In genomic region chr21:21816778-21817177, GRCh38 we compare ENCODE assay signal across 31 cellular contexts.
"Had no signal": no experiment of that assay in that cellular context is flagged by ENCODE, and none has a peak within 500 bp of the region (broad histone marks: within the 10 kb centered on the region; RNA-seq: fewer than 3 reads in every experiment).

No MANE protein-coding gene starts in this region.

- FAIRE-seq: astrocyte, TTC549 had no signal

- ATAC-seq: activated CD8-positive, alpha-beta T cell treated with anti-CD3 and anti-CD28 coated beads for 36 hours; activated naive CD4-positive, alpha-beta T cell treated with anti-CD3 and anti-CD28 coated beads, Interleukin-2, amount 50 U/mL, for 72 hours; activated T-cell treated with anti-CD3 and anti-CD28 coated beads, Interleukin-2, amount 50 U/mL, for 4 hours; activated T-cell treated with anti-CD3 and anti-CD28 coated beads, Interleukin-2, amount 50 U/mL, for 72 hours; activated T-helper 17 cell treated with anti-CD3 and anti-CD28 coated beads, Interleukin-2, amount 50 U/mL, for 72 hours; body of pancreas; T-helper 17 cell had no signal

- DNase-seq: activated B cell treated with CpG ODN at 0.5 μM for 24 hours; activated CD4-positive, alpha-beta memory T cell treated with anti-CD3 and anti-CD28 coated beads for 36 hours; activated CD4-positive, alpha-beta T cell treated with anti-CD3 and anti-CD28 coated beads for 4 hours; activated CD4-positive, alpha-beta T cell treated with anti-CD3 and anti-CD28 coated beads, Interleukin-2, amount 10 ng/mL, durations not matched to agents 24 days and 14 days; activated CD4-positive, alpha-beta T cell treated with anti-CD3 and anti-CD28 coated beads, Interleukin-2, amount 50 U/mL, for 1 hour; activated CD4-positive, alpha-beta T cell treated with anti-CD3 and anti-CD28 coated beads, Interleukin-2, amount 50 U/mL, for 4 hours; activated CD4-positive, CD25-positive, alpha-beta regulatory T cell treated with anti-CD3 and anti-CD28 coated beads, Interleukin-2, amount 50 U/mL, for 72 hours; activated CD8-positive, alpha-beta memory T cell treated with anti-CD3 and anti-CD28 coated beads, Interleukin-2, amount 50 U/mL, for 4 hours; activated CD8-positive, alpha-beta T cell treated with anti-CD3 and anti-CD28 coated beads for 36 hours; activated effector memory CD4-positive, alpha-beta T cell treated with anti-CD3 and anti-CD28 coated beads, Interleukin-2, amount 50 U/mL, for 16 hours; activated gamma-delta T cell treated with Interleukin-2 at 50 U/mL for 16 hours; activated naive CD4-positive, alpha-beta T cell; activated naive CD4-positive, alpha-beta T cell treated with anti-CD3 and anti-CD28 coated beads for 36 hours; activated naive CD4-positive, alpha-beta T cell treated with anti-CD3 and anti-CD28 coated beads, Interleukin-2, amount 50 U/mL, for 16 hours; activated naive CD8-positive, alpha-beta T cell treated with anti-CD3 and anti-CD28 coated beads for 36 hours; activated T-cell treated with anti-CD3 and anti-CD28 coated beads for 4 hours; activated T-cell treated with anti-CD3 and anti-CD28 coated beads, Interleukin-2, amount 50 U/mL, for 1 hour; activated T-cell treated with anti-CD3 and anti-CD28 coated beads, Interleukin-2, amount 50 U/mL, for 4 hours; activated T-cell treated with anti-CD3 and anti-CD28 coated beads, Interleukin-2, amount 50 U/mL, for 72 hours; adrenal gland; amniotic stem cell; aorta; body of pancreas; brain microvascular endothelial cell; central memory CD4-positive, alpha-beta T cell; T-helper 17 cell; T-helper 9 cell had no signal
